Comparison of ENCODE assay signal across 14 cellular contexts in the genomic region with DNA sequence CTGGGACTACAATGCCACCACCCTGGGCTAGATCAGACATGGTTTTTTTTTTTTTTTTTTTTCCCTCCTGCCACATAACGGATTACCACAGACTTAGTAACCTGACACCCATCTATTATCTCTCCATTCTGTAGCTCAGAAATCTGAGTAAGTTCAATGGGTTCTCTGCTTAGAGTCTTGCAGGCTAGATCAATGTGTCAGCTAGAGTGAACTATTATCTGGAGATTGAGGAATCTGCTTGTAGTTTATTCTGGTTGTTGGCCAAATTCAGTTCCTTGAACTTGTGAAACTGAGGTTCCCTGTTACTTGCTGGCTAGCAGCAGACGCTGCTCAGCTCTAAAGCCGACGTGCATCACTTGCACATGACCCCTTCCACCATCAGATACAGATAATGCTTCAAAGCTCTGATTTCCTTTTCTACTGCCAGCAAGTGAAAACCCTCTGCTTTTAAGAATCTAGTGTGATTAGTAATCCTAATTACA.
DNase-seq lines count a peak whose midpoint lies in the region; ATAC-seq and TF ChIP-seq lines count a peak whose summit lies in the region.
"Had no signal": no experiment of that assay in that cellular context is flagged by ENCODE, and none has a peak within 500 bp of the region (broad histone marks: within the 10 kb centered on the region; RNA-seq: fewer than 3 reads in every experiment).

No MANE protein-coding gene starts in this region.

- H3K27me3 ChIP-seq in breast epithelium (no peaks in the 10 kb centered on the region), aorta (ENCODE audit: control insufficient read depth in 1 of 2, insufficient read depth in 2 of 2, low read length in 1 of 2) (no peaks in the 10 kb centered on the region), left ventricle myocardium inferior (ENCODE audit: low read depth) (no peaks in the 10 kb centered on the region)

- DNase-seq in MCF 10A (ENCODE audit: unreplicated experiment) (peak; percentile 46), breast epithelium (ENCODE audit: low spot score in 2 of 2) (no peak), RKO (ENCODE audit: low spot score) (peak; percentile 39), fibroblast of peridontal ligament (ENCODE audit: extremely low read depth) (peak; percentile 67), aorta (no peak), left ventricle myocardium inferior (no peak), Right ventricle myocardium superior (no peak)
- DNase-seq: naive B cell; NCI-H526 treated with DMSO at 0.1 percent for 48 hours; stimulated activated CD4-positive, alpha-beta T cell treated with anti-CD3 and anti-CD28 coated beads, Interleukin-15, amount 100 ng/mL, for 24 hours; stimulated activated naive B cell treated with anti-CD40 and anti-IgM and Interleukin-4, amounts not matched to agents 10 μg/mL and 1 μg/mL and 100 μg/mL, for 72 hours had no signal

- ATAC-seq in aorta (ENCODE audit: low FRiP score) (peak; percentile 15), HG03460 (IDR thresholded peaks at IDR 0.05; ENCODE audit: unreplicated experiment) (no peak), Right ventricle myocardium superior (ENCODE audit: poor library complexity) (no peak)
- ATAC-seq: stimulated activated naive B cell treated with anti-CD40 and anti-IgM and Interleukin-4, amounts not matched to agents 10 μg/mL and 1 μg/mL and 100 μg/mL, for 72 hours had no signal

- H3K4me3 ChIP-seq in breast epithelium, result no peak overlapping the region
- no peak overlapping the region for H3K4me3 ChIP-seq in aorta (ENCODE audit: low read length in 2 of 2)
- H3K4me3 ChIP-seq in left ventricle myocardium inferior, result no peak overlapping the region

- H3K4me3 Mint-ChIP-seq in MCF 10A (ENCODE audit: unreplicated experiment), result no peak overlapping the region
- H3K4me3 Mint-ChIP-seq: B cell; dendritic cell treated with granulocyte-macrophage colony-stimulating factor and Interleukin-4, amounts not matched to agents 40 ng/mL and 50 ng/mL, for 4 days; naive B cell; stimulated activated naive B cell treated with anti-CD40 and anti-IgM and Interleukin-4, amounts not matched to agents 10 μg/mL and 1 μg/mL and 100 μg/mL, for 72 hours had no signal

- H3K9me3 ChIP-seq in breast epithelium (no peaks in the 10 kb centered on the region), aorta (ENCODE audit: control insufficient read depth, low read length) (no peaks in the 10 kb centered on the region), left ventricle myocardium inferior (replicated peaks) (no peaks in the 10 kb centered on the region)

- no peak overlapping the region for H3K27ac Mint-ChIP-seq in MCF 10A (ENCODE audit: low read depth, unreplicated experiment)
- H3K27ac Mint-ChIP-seq: B cell; dendritic cell treated with granulocyte-macrophage colony-stimulating factor and Interleukin-4, amounts not matched to agents 40 ng/mL and 50 ng/mL, for 4 days; naive B cell; stimulated activated naive B cell treated with anti-CD40 and anti-IgM and Interleukin-4, amounts not matched to agents 10 μg/mL and 1 μg/mL and 100 μg/mL, for 72 hours had no signal

- POLR2A ChIA-PET in MCF 10A (lab: Yijun Ruan, JAX), result no interaction called here

- no peaks in the 10 kb centered on the region for H3K27me3 Mint-ChIP-seq in MCF 10A (ENCODE audit: insufficient read depth, unreplicated experiment)
- H3K27me3 Mint-ChIP-seq: B cell; dendritic cell treated with granulocyte-macrophage colony-stimulating factor and Interleukin-4, amounts not matched to agents 40 ng/mL and 50 ng/mL, for 4 days; naive B cell; stimulated activated naive B cell treated with anti-CD40 and anti-IgM and Interleukin-4, amounts not matched to agents 10 μg/mL and 1 μg/mL and 100 μg/mL, for 72 hours had no signal

- H3K4me1 Mint-ChIP-seq in MCF 10A (ENCODE audit: insufficient read depth, unreplicated experiment), result peaks cover 8% of the 10 kb centered on the region
- H3K4me1 Mint-ChIP-seq: B cell; naive B cell; stimulated activated naive B cell treated with anti-CD40 and anti-IgM and Interleukin-4, amounts not matched to agents 10 μg/mL and 1 μg/mL and 100 μg/mL, for 72 hours had no signal

- no peaks in the 10 kb centered on the region for H3K36me3 Mint-ChIP-seq in MCF 10A (ENCODE audit: insufficient read depth, unreplicated experiment)
- H3K36me3 Mint-ChIP-seq: naive B cell; stimulated activated naive B cell treated with anti-CD40 and anti-IgM and Interleukin-4, amounts not matched to agents 10 μg/mL and 1 μg/mL and 100 μg/mL, for 72 hours had no signal

- no peaks in the 10 kb centered on the region for H3K36me3 ChIP-seq in breast epithelium
- no peaks in the 10 kb centered on the region for H3K36me3 ChIP-seq in aorta (ENCODE audit: control insufficient read depth in 1 of 2, insufficient read depth in 2 of 2, low read length in 1 of 2)
- H3K36me3 ChIP-seq in left ventricle myocardium inferior, result no peaks in the 10 kb centered on the region

- H3K9me3 Mint-ChIP-seq in MCF 10A (ENCODE audit: unreplicated experiment), result no peaks in the 10 kb centered on the region

- H3K27ac ChIP-seq in breast epithelium, result no peak overlapping the region
- H3K27ac ChIP-seq in aorta (ENCODE audit: low read depth in 1 of 2, low read length in 2 of 2), result no peak overlapping the region
- H3K27ac ChIP-seq in left ventricle myocardium inferior (replicated peaks), result no peak overlapping the region

- intact Hi-C loops in MCF 10A (cut with micrococcal nuclease), result no loop called here
- intact Hi-C loops in breast epithelium (cut with DNase I; ENCODE audit: low total_unique reads), result no loop called here
- intact Hi-C loops in aorta (cut with DNase I), result no loop called here
- intact Hi-C loops in left ventricle myocardium inferior (cut with micrococcal nuclease), result no loop called here
- intact Hi-C loops in Right ventricle myocardium superior (cut with DNase I), result no loop called here

- BruUV-seq in MCF 10A (replicated peaks; lab: Mats Ljungman, UMichigan), result no TSS peak

- H3K4me1 ChIP-seq in breast epithelium (no peaks in the 10 kb centered on the region), aorta (ENCODE audit: control insufficient read depth in 1 of 2, insufficient read depth in 2 of 2, low read length in 2 of 2) (no peaks in the 10 kb centered on the region), left ventricle myocardium inferior (no peaks in the 10 kb centered on the region)

- TF ChIP-seq CTCF in MCF 10A (IDR thresholded peaks at IDR 0.05; ENCODE audit: unreplicated experiment) (no peak), breast epithelium (IDR thresholded peaks at IDR 0.05) (no peak), left ventricle myocardium inferior (IDR thresholded peaks at IDR 0.05; ENCODE audit: borderline replicate concordance) (no peak)

- WGBS in aorta, 2 donors, result 9 to 13% methylated on average over 4 of the region's 4 CpGs

- CTCF ChIA-PET in MCF 10A (lab: Yijun Ruan, JAX), result no interaction called here

- no peak for TF ChIP-seq POLR2A in breast epithelium (IDR thresholded peaks at IDR 0.05)

Comparison
In these comparisons a context has a peak if more than half of its experiments do, and no peak if none do; other contexts are left out.
1. DNase-seq: peak in MCF 10A (single experiment), RKO (single experiment) and fibroblast of peridontal ligament (single experiment); none in breast epithelium (0 of 2), aorta (0 of 2), left ventricle myocardium inferior (single experiment) and Right ventricle myocardium superior (single experiment).